Comparison of ENCODE assay signal across 20 cellular contexts in genomic region chr1:59972216-59972924, GRCh38. TPM values are rescaled to one million over a fixed set of nuclear protein-coding genes. Genes with fewer than 3 reads are reported as not detected.
DNase-seq lines count a peak whose midpoint lies in the region; TF ChIP-seq lines count a peak whose summit lies in the region.
"Had no signal": no experiment of that assay in that cellular context is flagged by ENCODE, and none has a peak within 500 bp of the region (broad histone marks: within the 10 kb centered on the region; RNA-seq: fewer than 3 reads in every experiment).

No MANE protein-coding gene starts in this region.

- peak; percentile 48 for DNase-seq in AG08396 (ENCODE audit: low spot score)
- peak; percentile 67 for DNase-seq in GM23248
- peak; percentile 23 for DNase-seq in NCI-H2196 treated with DMSO at 0.1 percent for 48 hours (lab: John Stamatoyannopoulos, UW; ENCODE audit: unreplicated experiment)
- peak; percentile 27 to 93 for DNase-seq in fibroblast of lung (ENCODE audit: low read depth in 2 of 2)
- no peak for DNase-seq in activated T-helper 1 cell treated with anti-CD3 and anti-CD28 coated beads, Interleukin-12 subunit alpha, Interleukin-12 subunit beta, Interleukin-2, Interleukin-4 antibody, amounts not matched to agents 30 ng/mL and 10 ng/mL and 1 ng/mL, durations not matched to agents 14 hours and 24 hours and 36 hours (ENCODE audit: low spot score)
- no peak for DNase-seq in SW 1271 (lab: John Stamatoyannopoulos, UW)
- no peak for DNase-seq in immature natural killer cell
- no peak for DNase-seq in cerebellar nuclear complex (lab: John Stamatoyannopoulos, UW)
- DNase-seq: activated CD8-positive, alpha-beta memory T cell treated with anti-CD3 and anti-CD28 coated beads, Interleukin-2, amount 10 ng/mL, durations not matched to agents 7 days and 5 days; activated naive CD4-positive, alpha-beta T cell treated with anti-CD3 and anti-CD28 coated beads, Interleukin-2, amount 50 U/mL, for 16 hours; effector memory CD4-positive, alpha-beta T cell; Kasumi-1; mesendoderm; NCI-H510A; right cardiac atrium; stimulated activated CD4-positive, alpha-beta T cell treated with anti-CD3 and anti-CD28 coated beads, Interleukin-2, amount 100 ng/mL, for 24 hours; stimulated activated CD8-positive, alpha-beta memory T cell treated with anti-CD3 and anti-CD28 coated beads, Interleukin-4, amount 100 ng/mL, for 48 hours; thyroid gland; WERI-Rb-1 had no signal

- no peak overlapping the region for H3K27ac ChIP-seq in GM23248
- peak overlapping the region; percentile 4 for H3K27ac ChIP-seq in fibroblast of lung (ENCODE audit: insufficient read depth, low read length)
- H3K27ac ChIP-seq: thyroid gland, WERI-Rb-1 had no signal

- 17 to 21% methylated on average over 20 of the region's 20 CpGs for WGBS in GM23248 (ENCODE audit: low coverage in 1 of 2, low lambda C conversion rate in 2 of 2, missing lambda C conversion rate in 2 of 2), 2 experiments

- H3K4me3 Mint-ChIP-seq in activated T-helper 1 cell treated with anti-CD3 and anti-CD28 coated beads, Interleukin-12 subunit alpha, Interleukin-12 subunit beta, Interleukin-2, Interleukin-4 antibody, amounts not matched to agents 30 ng/mL and 10 ng/mL and 1 ng/mL, durations not matched to agents 14 hours and 24 hours and 36 hours, result no peak overlapping the region
- no peak overlapping the region for H3K4me3 Mint-ChIP-seq in immature natural killer cell
- H3K4me3 Mint-ChIP-seq: activated CD8-positive, alpha-beta memory T cell treated with anti-CD3 and anti-CD28 coated beads, Interleukin-2, amount 10 ng/mL, durations not matched to agents 7 days and 5 days; neural crest cell had no signal

- H3K4me1 ChIP-seq in GM23248 (ENCODE audit: insufficient read depth) (no peaks in the 10 kb centered on the region), fibroblast of lung (ENCODE audit: control insufficient read depth, extremely low read depth, insufficient read depth, low read length) (no peaks in the 10 kb centered on the region)

- H3K4me2 ChIP-seq in GM23248 (ENCODE audit: unreplicated experiment) (no peak overlapping the region), fibroblast of lung (ENCODE audit: extremely low read depth, insufficient read depth, low read length) (peak overlapping the region; percentile 78)

- H3K27me3 ChIP-seq in GM23248 (replicated peaks; ENCODE audit: insufficient read depth) (peaks cover 25% of the 10 kb centered on the region), fibroblast of lung (ENCODE audit: control insufficient read depth, insufficient read depth, low read length) (peaks cover 2% of the 10 kb centered on the region)
- H3K27me3 ChIP-seq: thyroid gland had no signal

- H2AFZ ChIP-seq in GM23248 (no peak overlapping the region), fibroblast of lung (ENCODE audit: low read length) (no peak overlapping the region)

- no peak overlapping the region for H3K4me3 ChIP-seq in GM23248
- H3K4me3 ChIP-seq in fibroblast of lung (replicated peaks in 1 of 4; ENCODE audit: control extremely low read depth in 1 of 4, insufficient read depth in 1 of 4, low read depth in 3 of 4, low read length in 4 of 4), result peak overlapping the region in 1 of 4 experiments; percentile 15
- H3K4me3 ChIP-seq: thyroid gland had no signal

- intact Hi-C loops in activated T-helper 1 cell treated with anti-CD3 and anti-CD28 coated beads, Interleukin-12 subunit alpha, Interleukin-12 subunit beta, Interleukin-2, Interleukin-4 antibody, amounts not matched to agents 30 ng/mL and 10 ng/mL and 1 ng/mL, durations not matched to agents 14 hours and 24 hours and 36 hours (cut with micrococcal nuclease), result loop anchor here (5.0 to 10.0 kb wide), 3 partner anchors 792 to 1612 kb away; no protein-coding TSS in a partner anchor

- H3K9ac ChIP-seq in GM23248 (no peak overlapping the region), fibroblast of lung (ENCODE audit: insufficient read depth, low read length) (no peak overlapping the region)

- H3K36me3 ChIP-seq in GM23248 (ENCODE audit: low read depth) (no peaks in the 10 kb centered on the region), fibroblast of lung (ENCODE audit: control insufficient read depth, insufficient read depth, low read length) (no peaks in the 10 kb centered on the region)
- H3K36me3 ChIP-seq: thyroid gland, WERI-Rb-1 had no signal

- H3K9me3 ChIP-seq in GM23248 (ENCODE audit: low read depth) (no peaks in the 10 kb centered on the region), fibroblast of lung (ENCODE audit: control insufficient read depth, insufficient read depth, low read depth, low read length) (no peaks in the 10 kb centered on the region)
- H3K9me3 ChIP-seq: thyroid gland had no signal

- no peaks in the 10 kb centered on the region for H3K36me3 Mint-ChIP-seq in activated T-helper 1 cell treated with anti-CD3 and anti-CD28 coated beads, Interleukin-12 subunit alpha, Interleukin-12 subunit beta, Interleukin-2, Interleukin-4 antibody, amounts not matched to agents 30 ng/mL and 10 ng/mL and 1 ng/mL, durations not matched to agents 14 hours and 24 hours and 36 hours (ENCODE audit: low read depth)
- no peaks in the 10 kb centered on the region for H3K36me3 Mint-ChIP-seq in immature natural killer cell
- H3K36me3 Mint-ChIP-seq: activated CD8-positive, alpha-beta memory T cell treated with anti-CD3 and anti-CD28 coated beads, Interleukin-2, amount 10 ng/mL, durations not matched to agents 7 days and 5 days had no signal

- in situ Hi-C loops in GM23248 (cut with MboI), result no loop called here

- H3K4me1 Mint-ChIP-seq in activated T-helper 1 cell treated with anti-CD3 and anti-CD28 coated beads, Interleukin-12 subunit alpha, Interleukin-12 subunit beta, Interleukin-2, Interleukin-4 antibody, amounts not matched to agents 30 ng/mL and 10 ng/mL and 1 ng/mL, durations not matched to agents 14 hours and 24 hours and 36 hours (ENCODE audit: low read depth), result peaks cover 6% of the 10 kb centered on the region
- H3K4me1 Mint-ChIP-seq in immature natural killer cell, result peaks cover 3 to 7% of the 10 kb centered on the region in 2 donors

- no peaks in the 10 kb centered on the region for H3F3A ChIP-seq in GM23248 (ENCODE audit: insufficient read depth)

- H3K9me3 Mint-ChIP-seq in activated T-helper 1 cell treated with anti-CD3 and anti-CD28 coated beads, Interleukin-12 subunit alpha, Interleukin-12 subunit beta, Interleukin-2, Interleukin-4 antibody, amounts not matched to agents 30 ng/mL and 10 ng/mL and 1 ng/mL, durations not matched to agents 14 hours and 24 hours and 36 hours, result no peaks in the 10 kb centered on the region
- no peaks in the 10 kb centered on the region for H3K9me3 Mint-ChIP-seq in immature natural killer cell
- H3K9me3 Mint-ChIP-seq: neural crest cell had no signal

- no peak overlapping the region for H3K27ac Mint-ChIP-seq in activated T-helper 1 cell treated with anti-CD3 and anti-CD28 coated beads, Interleukin-12 subunit alpha, Interleukin-12 subunit beta, Interleukin-2, Interleukin-4 antibody, amounts not matched to agents 30 ng/mL and 10 ng/mL and 1 ng/mL, durations not matched to agents 14 hours and 24 hours and 36 hours
- no peak overlapping the region for H3K27ac Mint-ChIP-seq in immature natural killer cell
- H3K27ac Mint-ChIP-seq: activated CD8-positive, alpha-beta memory T cell treated with anti-CD3 and anti-CD28 coated beads, Interleukin-2, amount 10 ng/mL, durations not matched to agents 7 days and 5 days had no signal

- no peak for TF ChIP-seq CTCF in fibroblast of lung (conservative IDR thresholded peaks at IDR 0.05 in 1 of 2, IDR thresholded peaks at IDR 0.05 in 1 of 2; ENCODE audit: low read depth in 1 of 2, low read length in 2 of 2)

- H3K9me2 ChIP-seq in GM23248 (ENCODE audit: insufficient read depth), result no peaks in the 10 kb centered on the region

- H4K20me1 ChIP-seq in GM23248 (ENCODE audit: insufficient read depth), result no peaks in the 10 kb centered on the region
- no peaks in the 10 kb centered on the region for H4K20me1 ChIP-seq in fibroblast of lung (ENCODE audit: control insufficient read depth, extremely low read depth, insufficient read depth, low read length)

- H3K79me2 ChIP-seq in GM23248 (ENCODE audit: insufficient read depth), result no peaks in the 10 kb centered on the region
- no peaks in the 10 kb centered on the region for H3K79me2 ChIP-seq in fibroblast of lung (ENCODE audit: control insufficient read depth, insufficient read depth, low read length)

- peaks cover 10% of the 10 kb centered on the region for H3K27me3 Mint-ChIP-seq in activated T-helper 1 cell treated with anti-CD3 and anti-CD28 coated beads, Interleukin-12 subunit alpha, Interleukin-12 subunit beta, Interleukin-2, Interleukin-4 antibody, amounts not matched to agents 30 ng/mL and 10 ng/mL and 1 ng/mL, durations not matched to agents 14 hours and 24 hours and 36 hours (ENCODE audit: insufficient read depth)
- peaks cover 5 to 6% (median 6%) of the 10 kb centered on the region in 3 donors for H3K27me3 Mint-ChIP-seq in immature natural killer cell (ENCODE audit: low read depth in 3 of 3)

RNA-seq across cellular contexts. Expression of gene CYP2J2, which starts 45.8 kb away (rescaled TPM):
- total RNA-seq in GM23248 (2014; rRNA removed; shearing (Covaris generic)), result not detected in 2 replicates
- not detected in 2 replicates for polyA plus RNA-seq in GM23248 (2016; fragmentation: Nextera tagmentation; extraction: Ambion mirVana)
- under 0.01 and 0.17 TPM in 2 replicates for total RNA-seq in fibroblast of lung
- 0.03 and 0.07 TPM in 2 replicates for polyA plus RNA-seq in fibroblast of lung
- 0.10 TPM in 1 of 2 replicates, not detected in the other for polyA plus RNA-seq in fibroblast of lung (2012)
- not detected in 2 replicates for polyA minus RNA-seq in fibroblast of lung (ENCODE audit: low replicate concordance)
- total RNA-seq in activated T-helper 1 cell treated with anti-CD3 and anti-CD28 coated beads, Interleukin-12 subunit alpha, Interleukin-12 subunit beta, Interleukin-2, Interleukin-4 antibody, amounts not matched to agents 30 ng/mL and 10 ng/mL and 1 ng/mL, durations not matched to agents 14 hours and 24 hours and 36 hours, result 0.44 and 0.54 TPM in 2 replicates
- polyA plus RNA-seq in immature natural killer cell, result under 1 TPM in 1 of 3 donors, not detected in 2; 0.67 TPM

Comparison
In these comparisons a context has a peak if more than half of its experiments do, and no peak if none do; other contexts are left out.
1. DNase-seq: peak in AG08396 (single experiment), GM23248 (single experiment), NCI-H2196 treated with DMSO at 0.1 percent for 48 hours (single experiment) and fibroblast of lung (2 of 2); none in activated T-helper 1 cell treated with anti-CD3 and anti-CD28 coated beads, Interleukin-12 subunit alpha, Interleukin-12 subunit beta, Interleukin-2, Interleukin-4 antibody, amounts not matched to agents 30 ng/mL and 10 ng/mL and 1 ng/mL, durations not matched to agents 14 hours and 24 hours and 36 hours (single experiment), SW 1271 (0 of 2), immature natural killer cell (0 of 3) and cerebellar nuclear complex (0 of 2).